In the genomic region with DNA sequence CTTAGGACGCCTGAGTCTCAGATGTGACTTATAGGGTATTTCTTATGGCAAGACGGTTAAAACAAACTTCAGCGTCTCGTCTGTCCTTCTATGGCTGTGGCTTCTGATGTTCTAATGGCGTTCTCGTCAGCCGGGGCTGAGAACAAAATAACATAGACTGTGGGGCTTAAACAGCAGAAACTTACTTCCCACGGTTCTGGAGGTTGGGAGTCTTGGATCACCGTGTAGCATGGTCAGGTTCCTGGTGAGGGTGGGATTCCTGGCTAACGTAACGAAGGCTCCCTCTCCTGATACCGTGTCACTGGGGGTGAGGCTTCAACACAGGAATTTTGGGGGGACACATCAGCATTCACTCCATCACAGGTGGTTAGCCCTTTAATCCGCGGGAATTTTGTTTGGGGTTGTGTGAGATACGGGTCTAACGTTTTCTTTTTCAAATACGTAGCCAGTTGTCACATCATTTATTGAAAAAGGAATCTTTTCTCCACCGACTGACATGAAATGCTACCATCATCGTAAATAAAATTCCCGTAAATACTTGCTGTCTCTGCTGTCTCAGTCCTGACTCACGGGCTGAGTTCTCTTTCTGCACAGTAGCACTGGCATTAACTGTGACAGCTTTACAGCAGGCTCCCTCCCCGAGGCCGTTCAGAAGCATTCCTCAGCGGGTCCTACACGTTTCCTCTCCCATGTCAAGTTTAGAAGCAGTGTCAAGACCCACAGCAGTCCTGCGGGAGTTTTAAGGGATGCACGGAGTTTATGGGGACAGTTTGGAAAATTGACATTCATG, we compare ENCODE assay signal across 10 cellular contexts. TPM values are rescaled to one million over a fixed set of nuclear protein-coding genes. Genes with fewer than 3 reads are reported as not detected.
DNase-seq lines count a peak whose midpoint lies in the region; ATAC-seq and TF ChIP-seq lines count a peak whose summit lies in the region.
"Had no signal": no experiment of that assay in that cellular context is flagged by ENCODE, and none has a peak within 500 bp of the region (broad histone marks: within the 10 kb centered on the region; RNA-seq: fewer than 3 reads in every experiment).

No MANE protein-coding gene starts in this region.

- no peak overlapping the region for H2AFZ ChIP-seq in MM.1S (ENCODE audit: low read length)

- H3F3A ChIP-seq in MM.1S (ENCODE audit: insufficient read depth, low read length) = no peaks in the 10 kb centered on the region

- ATAC-seq in heart left ventricle (no peak), Right ventricle myocardium inferior (no peak), GM19351 (IDR thresholded peaks at IDR 0.05; ENCODE audit: unreplicated experiment) (no peak)

- no peaks in the 10 kb centered on the region for H3K79me2 ChIP-seq in MM.1S (ENCODE audit: low read length)

- H3K27ac ChIP-seq in heart left ventricle (peak overlapping the region; percentile 77 to 99 (median 94)), muscle layer of duodenum (ENCODE audit: low read length) (peak overlapping the region; percentile 92), vagina (peak overlapping the region; percentile 94), MM.1S (ENCODE audit: low read length) (no peak overlapping the region)

- TF ChIP-seq POLR2A in heart left ventricle (IDR thresholded peaks at IDR 0.05) = no peak
- TF ChIP-seq POLR2A in vagina (IDR thresholded peaks at IDR 0.05) = no peak

- H3K36me3 ChIP-seq in heart left ventricle (no peaks in the 10 kb centered on the region), muscle layer of duodenum (ENCODE audit: control insufficient read depth in 1 of 2, insufficient read depth in 2 of 2, low read length in 2 of 2) (peaks cover 0 to 4% of the 10 kb centered on the region in 2 donors), vagina (no peaks in the 10 kb centered on the region), MM.1S (replicated peaks; ENCODE audit: insufficient read depth, low read length) (no peaks in the 10 kb centered on the region)

- no peak overlapping the region for H3K9ac ChIP-seq in MM.1S (ENCODE audit: low read length)

- no peak overlapping the region for H3K4me3 ChIP-seq in heart left ventricle
- no peak overlapping the region for H3K4me3 ChIP-seq in muscle layer of duodenum (ENCODE audit: low read depth in 1 of 2, low read length in 2 of 2)
- H3K4me3 ChIP-seq in vagina = no peak overlapping the region
- H3K4me3 ChIP-seq in MM.1S (ENCODE audit: low read length) = no peak overlapping the region

- H3K4me2 ChIP-seq in MM.1S (ENCODE audit: low read depth, low read length) = no peak overlapping the region

- peaks cover 0 to 2% (median 0%) of the 10 kb centered on the region in 12 donors for H3K9me3 ChIP-seq in heart left ventricle
- H3K9me3 ChIP-seq in muscle layer of duodenum (ENCODE audit: control insufficient read depth in 1 of 2, low read length in 2 of 2) = no peaks in the 10 kb centered on the region
- H3K9me3 ChIP-seq in vagina = no peaks in the 10 kb centered on the region
- H3K9me3 ChIP-seq in MM.1S (replicated peaks; ENCODE audit: insufficient read depth, low read length) = no peaks in the 10 kb centered on the region

- no peaks in the 10 kb centered on the region for H3K27me3 ChIP-seq in heart left ventricle
- H3K27me3 ChIP-seq in muscle layer of duodenum (ENCODE audit: low read depth, low read length) = no peaks in the 10 kb centered on the region
- H3K27me3 ChIP-seq in vagina = no peaks in the 10 kb centered on the region
- peaks cover 100% of the 10 kb centered on the region for H3K27me3 ChIP-seq in MM.1S (replicated peaks; ENCODE audit: insufficient read depth, low read length)

- DNase-seq in heart left ventricle = peak in 1 of 5 donors; percentile 17
- no peak for DNase-seq in Right ventricle myocardium inferior (ENCODE audit: missing footprints)
- peak; percentile 37 for DNase-seq in ecto neural progenitor cell (ENCODE audit: low spot score)
- DNase-seq in vagina (ENCODE audit: extremely low spot score in 2 of 2) = peak; percentile 87 to 94
- no peak for DNase-seq in MM.1S
- DNase-seq in GOT3 (lab: John Stamatoyannopoulos, UW) = no peak
- DNase-seq: AML-193, NCI-H226 had no signal

- intact Hi-C loops in heart left ventricle (cut with DNase I) = loop anchor here in 1 of 10 donors (2.0 kb wide), 1 partner anchor 61 kb away; no protein-coding TSS in a partner anchor
- intact Hi-C loops in Right ventricle myocardium inferior (cut with DNase I) = no loop called here
- intact Hi-C loops in vagina (cut with DNase I) = loop anchor here (2.0 kb wide), 1 partner anchor 13 kb away; no protein-coding TSS in a partner anchor

- H4K20me1 ChIP-seq in MM.1S (ENCODE audit: insufficient read depth, low read length) = no peaks in the 10 kb centered on the region

- 74 to 84% (median 80%) methylated on average over 27 of the region's 27 CpGs for WGBS in heart left ventricle, 4 donors

- peaks cover 24 to 74% (median 54%) of the 10 kb centered on the region in 12 donors for H3K4me1 ChIP-seq in heart left ventricle
- peaks cover 13 to 24% of the 10 kb centered on the region in 2 donors for H3K4me1 ChIP-seq in muscle layer of duodenum (ENCODE audit: control insufficient read depth in 1 of 2, insufficient read depth in 2 of 2, low read length in 2 of 2)
- H3K4me1 ChIP-seq in vagina = peaks cover 53% of the 10 kb centered on the region
- no peaks in the 10 kb centered on the region for H3K4me1 ChIP-seq in MM.1S (ENCODE audit: low read length)

- TF ChIP-seq CTCF in heart left ventricle (IDR thresholded peaks at IDR 0.05) (no peak), vagina (IDR thresholded peaks at IDR 0.05) (no peak), MM.1S (IDR thresholded peaks at IDR 0.05; ENCODE audit: low read length) (no peak)

- H3K9me2 ChIP-seq in MM.1S (replicated peaks; ENCODE audit: insufficient read depth, low read length) = no peaks in the 10 kb centered on the region

RNA-seq across cellular contexts. Expression of a gene that starts 8.1 kb away (rescaled TPM):
- total RNA-seq in heart left ventricle (10 to 100 TPM; 10.8 to 22.0 (median 18.5) TPM), Right ventricle myocardium inferior (16.9 TPM), vagina (38.3 TPM)
- 10 to 100 TPM; 14.1 to 25.8 TPM for polyA plus RNA-seq in heart left ventricle

Comparison
In these comparisons a context has a peak if more than half of its experiments do, and no peak if none do; other contexts are left out.
1. DNase-seq: peak in ecto neural progenitor cell (single experiment) and vagina (2 of 2); none in Right ventricle myocardium inferior (single experiment), MM.1S (single experiment) and GOT3 (single experiment).